ENCODE assay signal across 23 cellular contexts in the genomic region with DNA sequence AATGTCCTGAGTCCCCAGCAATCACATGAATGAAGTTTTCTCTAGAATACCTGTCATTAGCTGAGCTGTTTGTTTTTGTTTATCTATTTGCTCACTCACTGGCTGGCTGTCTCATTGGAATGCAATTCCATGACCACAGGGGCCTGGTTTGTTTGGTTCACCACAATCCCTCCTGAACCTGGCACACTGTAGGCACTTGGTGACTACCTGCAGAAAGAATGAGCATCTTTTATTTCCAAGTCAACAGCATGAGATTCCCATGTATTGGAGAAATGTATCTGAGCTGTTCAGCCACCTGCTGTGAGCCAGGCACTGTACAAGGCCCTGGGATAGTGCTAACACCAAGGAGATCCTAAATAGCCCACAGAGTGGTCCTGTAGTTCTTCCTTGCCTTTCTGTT.
"Had no signal": no experiment of that assay in that cellular context is flagged by ENCODE, and none has a peak within 500 bp of the region (broad histone marks: within the 10 kb centered on the region; RNA-seq: fewer than 3 reads in every experiment).

No MANE protein-coding gene starts in this region.

- H3K27me3 Mint-ChIP-seq: memory B cell, naive B cell had no signal

- H3K4me1 ChIP-seq: adrenal gland, gastrocnemius medialis, heart right ventricle, thyroid gland had no signal

- H3K27ac ChIP-seq: adrenal gland, brain microvascular endothelial cell, coronary artery, gastrocnemius medialis, heart right ventricle, thyroid gland, WERI-Rb-1 had no signal

- H3K27ac Mint-ChIP-seq: activated naive CD4-positive, alpha-beta T cell treated with anti-CD3 and anti-CD28 coated beads, Interleukin-2, amount 50 U/mL, for 72 hours; activated T-helper 1 cell treated with anti-CD3 and anti-CD28 coated beads, Interleukin-12 subunit alpha, Interleukin-12 subunit beta, Interleukin-2, Interleukin-4 antibody, amounts not matched to agents 30 ng/mL and 10 ng/mL and 1 ng/mL, durations not matched to agents 14 hours and 24 hours and 36 hours; memory B cell had no signal

- H3K36me3 ChIP-seq: brain microvascular endothelial cell, gastrocnemius medialis, WERI-Rb-1 had no signal

- H3K4me1 Mint-ChIP-seq: neural crest cell had no signal

- H3K9me3 ChIP-seq: adrenal gland, gastrocnemius medialis, mucosa of descending colon, thyroid gland had no signal

- ATAC-seq: activated naive CD4-positive, alpha-beta T cell treated with anti-CD3 and anti-CD28 coated beads, Interleukin-2, amount 50 U/mL, for 72 hours; gastrocnemius medialis; heart right ventricle; left ventricle myocardium superior; mucosa of descending colon had no signal

- H3K4me3 Mint-ChIP-seq: activated T-helper 1 cell treated with anti-CD3 and anti-CD28 coated beads, Interleukin-12 subunit alpha, Interleukin-12 subunit beta, Interleukin-2, Interleukin-4 antibody, amounts not matched to agents 30 ng/mL and 10 ng/mL and 1 ng/mL, durations not matched to agents 14 hours and 24 hours and 36 hours; memory B cell; naive B cell; neural crest cell had no signal

- H3K27me3 ChIP-seq: adrenal gland, brain microvascular endothelial cell, gastrocnemius medialis, heart right ventricle, thyroid gland had no signal

- DNase-seq: activated CD4-positive, alpha-beta T cell treated with anti-CD3 and anti-CD28 coated beads for 1 hour; activated gamma-delta T cell treated with Interleukin-2 at 50 U/mL for 16 hours; adrenal gland; brain microvascular endothelial cell; central memory CD4-positive, alpha-beta T cell; erythroblast; gastrocnemius medialis; heart right ventricle; kidney glomerular epithelial cell; left ventricle myocardium superior; mucosa of descending colon; naive B cell; stimulated activated CD4-positive, alpha-beta T cell treated with anti-CD3 and anti-CD28 coated beads, Interleukin-12 subunit alpha, Interleukin-12 subunit beta, amount 100 ng/mL, for 4 hours; stimulated activated CD4-positive, alpha-beta T cell treated with anti-CD3 and anti-CD28 coated beads, Interleukin-1b, Interleukin-23, amount 100 ng/mL, for 48 hours; stimulated activated naive CD4-positive, alpha-beta T cell treated with Interleukin-2 at 50 U/mL for 16 hours; T-helper 2 cell; thyroid gland; WERI-Rb-1 had no signal

- H3K4me3 ChIP-seq: adrenal gland, coronary artery, gastrocnemius medialis, heart right ventricle, mucosa of descending colon, thyroid gland had no signal
